8 cellular contexts compared by ENCODE assay signal in the genomic region with DNA sequence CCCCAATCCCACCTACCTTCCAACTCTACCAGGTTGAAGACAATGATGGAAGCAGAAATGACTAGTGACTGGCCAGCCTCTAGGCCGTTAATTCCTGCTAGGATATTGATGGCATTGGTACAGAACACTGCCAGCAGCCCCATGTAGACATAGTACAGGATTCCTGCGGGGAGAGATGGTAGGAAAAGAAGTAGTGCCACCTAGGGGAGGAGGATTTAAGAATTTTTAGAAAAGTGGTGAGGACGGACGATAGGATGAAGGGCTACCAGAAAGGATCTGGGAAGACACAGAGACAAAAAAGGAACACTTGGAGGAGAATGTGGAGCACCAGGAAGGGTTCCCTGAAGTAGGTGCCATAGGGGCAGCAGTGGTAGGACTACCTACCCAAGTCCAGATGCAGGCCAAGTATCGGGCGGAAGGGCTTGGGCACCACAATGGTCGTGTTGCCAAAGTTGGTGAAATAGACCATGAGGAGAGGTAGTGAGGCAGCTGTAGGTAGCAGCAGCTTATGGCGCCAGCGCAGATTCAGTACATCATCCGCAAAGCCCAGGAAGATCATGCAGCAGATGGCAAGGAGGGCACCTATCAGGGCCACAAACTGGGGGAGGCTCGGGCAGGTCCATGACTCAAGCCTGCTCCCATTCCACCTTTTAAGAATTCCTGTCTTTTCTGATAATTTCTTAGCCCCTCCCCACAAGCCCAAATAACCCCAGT.
A peak's percentile ranks its signal among the peaks of the same experiment; 100 is the strongest.
DNase-seq lines count a peak whose midpoint lies in the region; TF ChIP-seq lines count a peak whose summit lies in the region.

No MANE protein-coding gene starts in this region.

- peak overlapping the region; percentile 88 for H3K4me3 ChIP-seq in AG04449 (ENCODE audit: low read depth, low read length)
- peak overlapping the region; percentile 92 for H3K4me3 ChIP-seq in GM06990 (replicated peaks; ENCODE audit: low read depth, low read length)
- peak overlapping the region; percentile 85 to 87 for H3K4me3 ChIP-seq in cardiac fibroblast (replicated peaks in 1 of 2; ENCODE audit: low read depth in 2 of 2, low read length in 2 of 2)
- H3K4me3 ChIP-seq in mucosa of stomach (ENCODE audit: low read length): peak overlapping the region; percentile 68

- peak; percentile 26 for TF ChIP-seq CTCF in AG04449 (IDR thresholded peaks at IDR 0.05; ENCODE audit: insufficient read depth, low read length, missing control alignments)
- peak; percentile 45 for TF ChIP-seq CTCF in GM06990 (IDR thresholded peaks at IDR 0.05; ENCODE audit: insufficient read depth, low read length, poor library complexity, severe bottlenecking)
- TF ChIP-seq CTCF in cardiac fibroblast (IDR thresholded peaks at IDR 0.05; ENCODE audit: low read depth, low read length): peak; percentile 44

- H3K9ac ChIP-seq in mucosa of stomach (ENCODE audit: low read length): peak overlapping the region; percentile 83

- DNase-seq in AG04449 (ENCODE audit: low read depth, low spot score) (no peak), GM06990 (ENCODE audit: extremely low read depth, insufficient read length) (no peak), NCI-H748 (lab: John Stamatoyannopoulos, UW; ENCODE audit: unreplicated experiment) (peak; percentile 60), cardiac fibroblast (ENCODE audit: low read depth in 2 of 2) (peak; percentile 59 to 75), midbrain (lab: John Stamatoyannopoulos, UW) (no peak), GM19240 (ENCODE audit: insufficient read length, low spot score) (no peak), epidermal melanocyte (ENCODE audit: insufficient read length, low spot score) (no peak)

- H3K36me3 ChIP-seq in GM06990 (ENCODE audit: control insufficient read depth, insufficient read depth, low read length) (peaks cover 10% of the 10 kb centered on the region), mucosa of stomach (ENCODE audit: control insufficient read depth, insufficient read depth, low read length) (peaks cover 6% of the 10 kb centered on the region)

- H3K9me3 ChIP-seq in mucosa of stomach (ENCODE audit: control insufficient read depth, low read length): no peaks in the 10 kb centered on the region

- no peaks in the 10 kb centered on the region for H3K27me3 ChIP-seq in GM06990 (replicated peaks; ENCODE audit: control insufficient read depth, insufficient read depth, low read length)
- no peaks in the 10 kb centered on the region for H3K27me3 ChIP-seq in mucosa of stomach (ENCODE audit: control insufficient read depth, insufficient read depth, low read length)

- POLR2A ChIA-PET in AG04449 (lab: Yijun Ruan, JAX): no interaction called here

- peaks cover 19% of the 10 kb centered on the region for H3K4me1 ChIP-seq in mucosa of stomach (ENCODE audit: control insufficient read depth, insufficient read depth, low read length)

- CTCF ChIA-PET in AG04449 (lab: Yijun Ruan, JAX): interaction anchor here (0.7 to 4.5 kb wide), 9 partner anchors 10 to 238 kb away, joined by 3 to 21 read pairs (median 3); partner anchors contain the start of gene CBL

Comparison
In these comparisons a context has a peak if more than half of its experiments do, and no peak if none do; other contexts are left out.
1. DNase-seq: peak in NCI-H748 (single experiment) and cardiac fibroblast (2 of 2); none in AG04449 (single experiment), GM06990 (single experiment), midbrain (single experiment), GM19240 (single experiment) and epidermal melanocyte (single experiment).
2. Peak in every context shown above with its lines, with median percentiles within 50 percentile points of each other: H3K4me3 ChIP-seq and CTCF ChIP-seq.